23 cellular contexts compared by ENCODE assay signal in the genomic region with DNA sequence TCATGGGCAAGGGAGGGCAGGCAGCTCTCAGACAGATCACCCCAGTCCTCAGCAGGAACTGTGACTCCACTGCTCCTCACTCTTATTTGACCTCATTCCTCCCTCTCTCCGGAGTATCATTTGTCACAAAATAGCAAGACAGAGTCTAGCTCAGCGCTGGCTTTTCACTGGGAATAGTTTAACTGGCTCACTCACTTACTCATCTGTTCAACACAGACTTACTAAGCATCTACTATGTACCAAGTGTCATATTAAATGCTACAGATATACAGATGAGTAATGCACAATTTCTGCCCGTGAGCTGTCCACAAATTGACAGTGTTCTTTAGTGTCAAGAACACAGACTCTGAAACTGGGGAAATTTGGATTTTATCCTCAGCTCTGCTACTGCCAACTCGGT.
"Had no signal": no experiment of that assay in that cellular context is flagged by ENCODE, and none has a peak within 500 bp of the region (broad histone marks: within the 10 kb centered on the region; RNA-seq: fewer than 3 reads in every experiment).

No MANE protein-coding gene starts in this region.

- H3K9me3 Mint-ChIP-seq: activated CD8-positive, alpha-beta T cell treated with anti-CD3 and anti-CD28 coated beads for 36 hours; activated naive CD4-positive, alpha-beta T cell treated with anti-CD3 and anti-CD28 coated beads for 36 hours; nephron; stimulated activated memory B cell treated with anti-CD40 and anti-IgM and Interleukin-4, amounts not matched to agents 10 μg/mL and 1 μg/mL and 100 μg/mL, for 72 hours had no signal

- H3K4me3 ChIP-seq: esophagus muscularis mucosa, left lung, sigmoid colon, spleen, thoracic aorta, upper lobe of left lung had no signal

- H3K4me3 Mint-ChIP-seq: activated CD8-positive, alpha-beta T cell treated with anti-CD3 and anti-CD28 coated beads for 36 hours; activated naive CD4-positive, alpha-beta T cell treated with anti-CD3 and anti-CD28 coated beads for 36 hours; nephron; stimulated activated memory B cell treated with anti-CD40 and anti-IgM and Interleukin-4, amounts not matched to agents 10 μg/mL and 1 μg/mL and 100 μg/mL, for 72 hours had no signal

- H3K36me3 ChIP-seq: esophagus muscularis mucosa, left lung, sigmoid colon, spleen, thoracic aorta, upper lobe of left lung had no signal

- H3K36me3 Mint-ChIP-seq: stimulated activated memory B cell treated with anti-CD40 and anti-IgM and Interleukin-4, amounts not matched to agents 10 μg/mL and 1 μg/mL and 100 μg/mL, for 72 hours had no signal

- H3K27me3 Mint-ChIP-seq: activated CD8-positive, alpha-beta T cell treated with anti-CD3 and anti-CD28 coated beads for 36 hours; stimulated activated memory B cell treated with anti-CD40 and anti-IgM and Interleukin-4, amounts not matched to agents 10 μg/mL and 1 μg/mL and 100 μg/mL, for 72 hours had no signal

- ATAC-seq: activated CD8-positive, alpha-beta T cell treated with anti-CD3 and anti-CD28 coated beads for 36 hours; foreskin keratinocyte; left lung; stimulated activated memory B cell treated with anti-CD40 and anti-IgM and Interleukin-4, amounts not matched to agents 10 μg/mL and 1 μg/mL and 100 μg/mL, for 72 hours had no signal

- DNase-seq: activated CD4-positive, alpha-beta T cell treated with anti-CD3 and anti-CD28 coated beads for 48 hours; activated CD4-positive, CD25-positive, alpha-beta regulatory T cell; activated CD8-positive, alpha-beta T cell treated with anti-CD3 and anti-CD28 coated beads for 36 hours; activated naive CD4-positive, alpha-beta T cell treated with anti-CD3 and anti-CD28 coated beads for 36 hours; activated T-cell treated with anti-CD3 and anti-CD28 coated beads, Interleukin-2, amount 50 U/mL, for 1 hour; aorta; dermis blood vessel endothelial cell; effector memory CD4-positive, alpha-beta T cell; hippocampal formation; islet precursor cell; left lung; mammary epithelial cell; midbrain; sigmoid colon; spleen; stimulated activated CD4-positive, alpha-beta T cell treated with anti-CD3 and anti-CD28 coated beads, Interleukin-4, amount 100 ng/mL, for 4 hours; T-helper 9 cell; upper lobe of left lung had no signal

- H3K4me1 Mint-ChIP-seq: stimulated activated memory B cell treated with anti-CD40 and anti-IgM and Interleukin-4, amounts not matched to agents 10 μg/mL and 1 μg/mL and 100 μg/mL, for 72 hours had no signal

- H3K4me1 ChIP-seq: esophagus muscularis mucosa, foreskin keratinocyte, left lung, sigmoid colon, upper lobe of left lung had no signal

- H3K9me3 ChIP-seq: esophagus muscularis mucosa, left lung, sigmoid colon, spleen, thoracic aorta, upper lobe of left lung had no signal

- H3K27me3 ChIP-seq: foreskin keratinocyte, left lung, sigmoid colon, spleen, upper lobe of left lung had no signal

- H3K27ac Mint-ChIP-seq: activated CD8-positive, alpha-beta T cell treated with anti-CD3 and anti-CD28 coated beads for 36 hours; activated naive CD4-positive, alpha-beta T cell treated with anti-CD3 and anti-CD28 coated beads for 36 hours; stimulated activated memory B cell treated with anti-CD40 and anti-IgM and Interleukin-4, amounts not matched to agents 10 μg/mL and 1 μg/mL and 100 μg/mL, for 72 hours had no signal

- H3K27ac ChIP-seq: esophagus muscularis mucosa, foreskin keratinocyte, left lung, sigmoid colon, thoracic aorta, upper lobe of left lung had no signal
